ENCODE assay signal across 19 cellular contexts in the genomic region with DNA sequence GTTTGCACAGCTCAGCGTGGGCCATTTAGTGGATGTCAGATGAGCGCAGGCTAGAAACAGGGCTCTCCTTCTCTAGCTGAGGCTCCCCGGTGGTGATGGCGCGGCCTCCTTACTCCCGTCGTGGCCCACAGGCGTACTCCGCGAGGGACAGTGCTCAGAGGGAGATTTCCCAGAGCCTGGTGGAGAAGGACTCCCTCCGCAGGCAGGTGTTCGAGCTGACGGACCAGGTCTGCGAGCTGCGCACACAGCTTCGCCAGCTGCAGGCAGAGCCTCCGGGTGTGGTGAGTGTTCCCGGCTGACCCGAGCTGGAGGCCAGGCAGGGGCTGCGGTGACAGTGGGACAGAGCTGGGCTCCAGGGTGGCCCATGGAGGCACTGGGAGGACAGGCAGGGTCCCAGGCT. TPM values are rescaled to one million over a fixed set of nuclear protein-coding genes. Genes with fewer than 3 reads are reported as not detected.
DNase-seq lines count a peak whose midpoint lies in the region; ATAC-seq and TF ChIP-seq lines count a peak whose summit lies in the region.
"Had no signal": no experiment of that assay in that cellular context is flagged by ENCODE, and none has a peak within 500 bp of the region (broad histone marks: within the 10 kb centered on the region; RNA-seq: fewer than 3 reads in every experiment).

No MANE protein-coding gene starts in this region.

- 0 out of 2 replicates have a peak, but pooled peaks cover 3% of the 10 kb centered on the region for H3F3A ChIP-seq in GM23338 (replicated peaks; ENCODE audit: low read depth)

- H3K36me3 ChIP-seq in GM23338 (ENCODE audit: insufficient read depth), result no peaks in the 10 kb centered on the region
- H3K36me3 ChIP-seq: BE2C, HAP-1 had no signal

- H4K20me1 ChIP-seq in GM23338 (replicated peaks; ENCODE audit: insufficient read depth), result no peaks in the 10 kb centered on the region

- no peak overlapping the region for H3K4me3 ChIP-seq in GM23338
- H3K4me3 ChIP-seq: HAP-1 had no signal

- no peak overlapping the region; the same call in 2 of the 3 replicates for H3K4me3 Mint-ChIP-seq in GM23338
- H3K4me3 Mint-ChIP-seq in stimulated activated memory B cell treated with anti-CD40 and anti-IgM and Interleukin-4, amounts not matched to agents 10 μg/mL and 1 μg/mL and 100 μg/mL, for 72 hours, result no peak overlapping the region
- H3K4me3 Mint-ChIP-seq in effector memory CD8-positive, alpha-beta T cell, result no peak overlapping the region

- no peaks in the 10 kb centered on the region for H3K9me2 ChIP-seq in GM23338 (ENCODE audit: insufficient read depth)
- H3K9me2 ChIP-seq: SK-N-SH had no signal

- ATAC-seq in GM23338 (peak; percentile 83), esophagus mucosa (peak; percentile 1)
- peak; percentile 21 for ATAC-seq in stimulated activated memory B cell treated with anti-CD40 and anti-IgM and Interleukin-4, amounts not matched to agents 10 μg/mL and 1 μg/mL and 100 μg/mL, for 72 hours
- ATAC-seq in effector memory CD8-positive, alpha-beta T cell (replicated peaks), result no peak
- ATAC-seq: PC-3 had no signal

- H3K27me3 Mint-ChIP-seq in GM23338 (ENCODE audit: insufficient read depth, low read depth, poor library complexity), result peaks cover 17% of the 10 kb centered on the region
- peaks cover 80% of the 10 kb centered on the region for H3K27me3 Mint-ChIP-seq in stimulated activated memory B cell treated with anti-CD40 and anti-IgM and Interleukin-4, amounts not matched to agents 10 μg/mL and 1 μg/mL and 100 μg/mL, for 72 hours
- peaks cover 7 to 57% of the 10 kb centered on the region in 2 donors for H3K27me3 Mint-ChIP-seq in effector memory CD8-positive, alpha-beta T cell

- no peaks in the 10 kb centered on the region for H3K27me3 ChIP-seq in GM23338 (ENCODE audit: insufficient read depth)
- H3K27me3 ChIP-seq: BE2C had no signal

- TF ChIP-seq CTCF in GM23338 (conservative IDR thresholded peaks at IDR 0.05; ENCODE audit: low read depth in 2 of 2), result peak; percentile 24 to 77

- H3K27ac ChIP-seq in GM23338 (ENCODE audit: low read depth), result no peak overlapping the region

- H3K4me1 Mint-ChIP-seq in GM23338, result peaks cover 2% of the 10 kb centered on the region; the same call in 2 of the 3 replicates
- peaks cover 4% of the 10 kb centered on the region for H3K4me1 Mint-ChIP-seq in stimulated activated memory B cell treated with anti-CD40 and anti-IgM and Interleukin-4, amounts not matched to agents 10 μg/mL and 1 μg/mL and 100 μg/mL, for 72 hours
- peaks cover 0 to 2% of the 10 kb centered on the region in 2 donors for H3K4me1 Mint-ChIP-seq in effector memory CD8-positive, alpha-beta T cell (ENCODE audit: low read depth in 2 of 2)

- H2AFZ ChIP-seq in GM23338, result no peak overlapping the region; the same call in 1 of the 2 replicates

- H3K79me2 ChIP-seq in GM23338 (replicated peaks; ENCODE audit: insufficient read depth), result no peaks in the 10 kb centered on the region

- peak; percentile 75 for DNase-seq in GM23338 (ENCODE audit: low spot score)
- peak; percentile 62 to 81 for DNase-seq in SHP77 (lab: John Stamatoyannopoulos, UW)
- no peak for DNase-seq in effector CD8-positive, alpha-beta T cell (lab: John Stamatoyannopoulos, UW)
- DNase-seq in effector memory CD8-positive, alpha-beta T cell, result no peak
- no peak for DNase-seq in head of caudate nucleus
- DNase-seq: BE2C; DMS 273 treated with DMSO at 0.1 percent for 48 hours; IMR-90; NCI-H1417; NCI-H2029; NCI-H524; NK-92 treated with Interleukin-12 subunit alpha and Interleukin-12 subunit beta, amount 100 ng/mL, for 24 hours; PC-3; SK-N-SH had no signal

- no peaks in the 10 kb centered on the region for H3K9me3 Mint-ChIP-seq in GM23338
- no peaks in the 10 kb centered on the region for H3K9me3 Mint-ChIP-seq in stimulated activated memory B cell treated with anti-CD40 and anti-IgM and Interleukin-4, amounts not matched to agents 10 μg/mL and 1 μg/mL and 100 μg/mL, for 72 hours
- H3K9me3 Mint-ChIP-seq in effector memory CD8-positive, alpha-beta T cell, result no peaks in the 10 kb centered on the region

- no peak overlapping the region for H3K27ac Mint-ChIP-seq in GM23338
- no peak overlapping the region for H3K27ac Mint-ChIP-seq in stimulated activated memory B cell treated with anti-CD40 and anti-IgM and Interleukin-4, amounts not matched to agents 10 μg/mL and 1 μg/mL and 100 μg/mL, for 72 hours
- no peak overlapping the region for H3K27ac Mint-ChIP-seq in effector memory CD8-positive, alpha-beta T cell

- no peak overlapping the region for H3K4me2 ChIP-seq in GM23338
- H3K4me2 ChIP-seq: SK-N-SH had no signal

- no peaks in the 10 kb centered on the region for H3K4me1 ChIP-seq in GM23338 (ENCODE audit: insufficient read depth)
- H3K4me1 ChIP-seq: BE2C, HAP-1 had no signal

- no peaks in the 10 kb centered on the region for H3K36me3 Mint-ChIP-seq in GM23338 (ENCODE audit: low read depth)
- H3K36me3 Mint-ChIP-seq in stimulated activated memory B cell treated with anti-CD40 and anti-IgM and Interleukin-4, amounts not matched to agents 10 μg/mL and 1 μg/mL and 100 μg/mL, for 72 hours, result no peaks in the 10 kb centered on the region
- H3K36me3 Mint-ChIP-seq in effector memory CD8-positive, alpha-beta T cell (ENCODE audit: insufficient read depth), result peaks cover 3% of the 10 kb centered on the region

- intact Hi-C loops in head of caudate nucleus (cut with DNase I), result no loop called here

TF ChIP-seq in GM23338, 12 proteins besides CTCF, POLR2A, EP300 and RAD21 (continues in another document):
- TF ChIP-seq ZNF114 (CRISPR knock-in tag; IDR thresholded peaks at IDR 0.05) (no peak), NANOG (IDR thresholded peaks at IDR 0.05; ENCODE audit: borderline replicate concordance) (no peak)
- TF ChIP-seq, protein P1, sequence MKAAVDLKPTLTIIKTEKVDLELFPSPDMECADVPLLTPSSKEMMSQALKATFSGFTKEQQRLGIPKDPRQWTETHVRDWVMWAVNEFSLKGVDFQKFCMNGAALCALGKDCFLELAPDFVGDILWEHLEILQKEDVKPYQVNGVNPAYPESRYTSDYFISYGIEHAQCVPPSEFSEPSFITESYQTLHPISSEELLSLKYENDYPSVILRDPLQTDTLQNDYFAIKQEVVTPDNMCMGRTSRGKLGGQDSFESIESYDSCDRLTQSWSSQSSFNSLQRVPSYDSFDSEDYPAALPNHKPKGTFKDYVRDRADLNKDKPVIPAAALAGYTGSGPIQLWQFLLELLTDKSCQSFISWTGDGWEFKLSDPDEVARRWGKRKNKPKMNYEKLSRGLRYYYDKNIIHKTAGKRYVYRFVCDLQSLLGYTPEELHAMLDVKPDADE (IDR thresholded peaks at IDR 0.05), result no peak

RNA-seq across cellular contexts. Expression of gene CARD14, which starts 21.4 kb away (rescaled TPM):
- 0.52 TPM in 1 of 2 replicates, not detected in the other for total RNA-seq in GM23338 (2014; rRNA removed; shearing (Covaris generic))
- polyA plus RNA-seq in GM23338 (2016; fragmentation: Nextera tagmentation; extraction: Ambion mirVana), result 0.08 TPM in 1 of 2 replicates, not detected in the other
- total RNA-seq in esophagus mucosa, result 23.8 TPM
- total RNA-seq: IMR-90, LHCN-M2 had no signal
- polyA plus RNA-seq: AG04450, IMR-90 had no signal

RNA-seq across cellular contexts. Expression of gene SGSH, which starts 28.9 kb away (rescaled TPM):
- 9.6 and 26.9 TPM in 2 replicates for total RNA-seq in GM23338 (2014; rRNA removed; shearing (Covaris generic))
- 17.5 and 18.6 TPM in 2 replicates for polyA plus RNA-seq in GM23338 (2016; fragmentation: Nextera tagmentation; extraction: Ambion mirVana)
- 18.9 TPM for total RNA-seq in esophagus mucosa

RNA-seq across cellular contexts. Expression of gene SLC26A11, which starts 29.0 kb away (rescaled TPM):
- total RNA-seq in GM23338 (2014; rRNA removed; shearing (Covaris generic)), result 16.1 and 23.0 TPM in 2 replicates
- 10.8 and 10.9 TPM in 2 replicates for polyA plus RNA-seq in GM23338 (2016; fragmentation: Nextera tagmentation; extraction: Ambion mirVana)
- total RNA-seq in esophagus mucosa, result 7.2 TPM

RNA-seq across cellular contexts. Expression of gene EIF4A3, which starts 44.3 kb away (rescaled TPM):
- total RNA-seq in GM23338 (2014; rRNA removed; shearing (Covaris generic)), result 146 and 168 TPM in 2 replicates
- 147 and 156 TPM in 2 replicates for polyA plus RNA-seq in GM23338 (2016; fragmentation: Nextera tagmentation; extraction: Ambion mirVana)
- total RNA-seq in esophagus mucosa, result 93.3 TPM

Comparison
In these comparisons a context has a peak if more than half of its experiments do, and no peak if none do; other contexts are left out.
1. DNase-seq: peak in GM23338 (single experiment) and SHP77 (2 of 2); none in effector CD8-positive, alpha-beta T cell (single experiment), effector memory CD8-positive, alpha-beta T cell (0 of 3) and head of caudate nucleus (0 of 42).
2. RNA of gene CARD14, which starts 21.4 kb away (total RNA-seq): 23.8 TPM in esophagus mucosa (single experiment); 0.52 TPM in GM23338; every median in the first group is over 10 times any median in the second.